ENCODE assay signal across 14 cellular contexts in genomic region chr1:166874464-166874863, GRCh38. TPM values are rescaled to one million over a fixed set of nuclear protein-coding genes. Genes with fewer than 3 reads are reported as not detected.
DNase-seq lines count a peak whose midpoint lies in the region; ATAC-seq and TF ChIP-seq lines count a peak whose summit lies in the region.
"Had no signal": no experiment of that assay in that cellular context is flagged by ENCODE, and none has a peak within 500 bp of the region (broad histone marks: within the 10 kb centered on the region; RNA-seq: fewer than 3 reads in every experiment).

No MANE protein-coding gene starts in this region.

- H2AFZ ChIP-seq in Loucy (ENCODE audit: low read length) = no peak overlapping the region
- no peak overlapping the region for H2AFZ ChIP-seq in neural cell (ENCODE audit: low read depth, low read length)

- H4K20me1 ChIP-seq in Loucy (ENCODE audit: insufficient read depth, low read length, poor library complexity, severe bottlenecking) (peaks cover 41% of the 10 kb centered on the region), neural cell (ENCODE audit: insufficient read depth) (no peaks in the 10 kb centered on the region)

- peaks cover 10% of the 10 kb centered on the region for H3K36me3 Mint-ChIP-seq in activated CD4-positive, alpha-beta T cell treated with anti-CD3 and anti-CD28 coated beads for 36 hours (ENCODE audit: low read depth)
- H3K36me3 Mint-ChIP-seq in activated naive CD8-positive, alpha-beta T cell treated with anti-CD3 and anti-CD28 coated beads, Interleukin-2, amount 50 U/mL, for 24 hours (ENCODE audit: low read depth) = peaks cover 10% of the 10 kb centered on the region

- POLR2A ChIA-PET in activated CD4-positive, alpha-beta T cell treated with anti-CD3 and anti-CD28 coated beads for 36 hours (lab: Charles Lee) = interaction anchor here (0.6 to 1.1 kb wide), 3 partner anchors 30 to 569 kb away, joined by 5 to 12 read pairs (median 6); no protein-coding TSS in a partner anchor

- H3K27me3 Mint-ChIP-seq in activated CD4-positive, alpha-beta T cell treated with anti-CD3 and anti-CD28 coated beads for 36 hours = no peaks in the 10 kb centered on the region
- peaks cover 4% of the 10 kb centered on the region for H3K27me3 Mint-ChIP-seq in activated naive CD8-positive, alpha-beta T cell treated with anti-CD3 and anti-CD28 coated beads, Interleukin-2, amount 50 U/mL, for 24 hours

- no peak for ATAC-seq in activated CD4-positive, alpha-beta T cell treated with anti-CD3 and anti-CD28 coated beads for 36 hours
- ATAC-seq in activated naive CD8-positive, alpha-beta T cell treated with anti-CD3 and anti-CD28 coated beads, Interleukin-2, amount 50 U/mL, for 24 hours = no peak
- ATAC-seq in HG02759 (IDR thresholded peaks at IDR 0.05; ENCODE audit: unreplicated experiment) = no peak
- ATAC-seq: left cardiac atrium had no signal

- no peaks in the 10 kb centered on the region for H3K9me2 ChIP-seq in Loucy (replicated peaks; ENCODE audit: low read depth, low read length)
- no peaks in the 10 kb centered on the region for H3K9me2 ChIP-seq in neural cell (ENCODE audit: insufficient read depth, low read length)

- H3K4me1 ChIP-seq in Loucy (ENCODE audit: insufficient read depth, low read length, poor library complexity, severe bottlenecking) = peaks cover 60% of the 10 kb centered on the region

- no peak for TF ChIP-seq RAD21 in neural cell (conservative IDR thresholded peaks at IDR 0.05)

- no peak overlapping the region for H3K27ac Mint-ChIP-seq in activated CD4-positive, alpha-beta T cell treated with anti-CD3 and anti-CD28 coated beads for 36 hours
- H3K27ac Mint-ChIP-seq in activated naive CD8-positive, alpha-beta T cell treated with anti-CD3 and anti-CD28 coated beads, Interleukin-2, amount 50 U/mL, for 24 hours = no peak overlapping the region

- no peaks in the 10 kb centered on the region for H3K9me3 ChIP-seq in Loucy (ENCODE audit: insufficient read depth, low read depth, low read length)
- no peaks in the 10 kb centered on the region for H3K9me3 ChIP-seq in neural cell (ENCODE audit: low read length)

- peak overlapping the region; percentile 82 for H3K4me3 ChIP-seq in Loucy (ENCODE audit: low read length, poor library complexity, severe bottlenecking)
- peak overlapping the region; percentile 90 for H3K4me3 ChIP-seq in neural cell (ENCODE audit: low read length)

- no peak for DNase-seq in activated CD4-positive, alpha-beta T cell treated with anti-CD3 and anti-CD28 coated beads for 36 hours
- DNase-seq in activated CD4-positive, alpha-beta T cell treated with anti-CD3 and anti-CD28 coated beads, Interleukin-2, amount 50 U/mL, for 1 hour = no peak
- DNase-seq in activated naive CD8-positive, alpha-beta T cell treated with anti-CD3 and anti-CD28 coated beads, Interleukin-2, amount 50 U/mL, for 24 hours = no peak
- no peak for DNase-seq in iPS-NIHi11 (ENCODE audit: low spot score)
- DNase-seq in foreskin melanocyte = no peak
- DNase-seq: activated gamma-delta T cell treated with Interleukin-2 at 50 U/mL for 16 hours; foreskin fibroblast; left cardiac atrium; NCI-H2171; stimulated activated CD4-positive, alpha-beta T cell treated with anti-CD3 and anti-CD28 coated beads, Interleukin-4, amount 100 ng/mL, for 4 hours had no signal

- H3K4me3 Mint-ChIP-seq in activated CD4-positive, alpha-beta T cell treated with anti-CD3 and anti-CD28 coated beads for 36 hours = peak overlapping the region; percentile 92
- peak overlapping the region; percentile 95 for H3K4me3 Mint-ChIP-seq in activated naive CD8-positive, alpha-beta T cell treated with anti-CD3 and anti-CD28 coated beads, Interleukin-2, amount 50 U/mL, for 24 hours

- H3K4me1 Mint-ChIP-seq in activated CD4-positive, alpha-beta T cell treated with anti-CD3 and anti-CD28 coated beads for 36 hours = peaks cover 57% of the 10 kb centered on the region
- H3K4me1 Mint-ChIP-seq in activated naive CD8-positive, alpha-beta T cell treated with anti-CD3 and anti-CD28 coated beads, Interleukin-2, amount 50 U/mL, for 24 hours = peaks cover 67% of the 10 kb centered on the region

- H3K27me3 ChIP-seq in Loucy (ENCODE audit: insufficient read depth, low read length, poor library complexity, severe bottlenecking) = no peaks in the 10 kb centered on the region
- H3K27me3 ChIP-seq in neural cell (ENCODE audit: insufficient read depth, low read depth, low read length) = no peaks in the 10 kb centered on the region

- no peak for TF ChIP-seq CTCF in Loucy (conservative IDR thresholded peaks at IDR 0.05; ENCODE audit: low read length)
- no peak for TF ChIP-seq CTCF in neural cell (IDR thresholded peaks at IDR 0.05; ENCODE audit: poor library complexity, severe bottlenecking)

- no peaks in the 10 kb centered on the region for H3F3A ChIP-seq in Loucy (ENCODE audit: low read depth)
- no peaks in the 10 kb centered on the region for H3F3A ChIP-seq in neural cell (ENCODE audit: insufficient read depth, low read length, poor library complexity, severe bottlenecking)

- intact Hi-C loops in activated CD4-positive, alpha-beta T cell treated with anti-CD3 and anti-CD28 coated beads for 36 hours (cut with DNase I, micrococcal nuclease) = no loop called here

- TF ChIP-seq EP300 in neural cell (conservative IDR thresholded peaks at IDR 0.05; ENCODE audit: poor library complexity, severe bottlenecking) = no peak

- CTCF ChIA-PET in activated CD4-positive, alpha-beta T cell treated with anti-CD3 and anti-CD28 coated beads for 36 hours (lab: Charles Lee) = interaction anchor here (0.6 to 5.7 kb wide), 2 partner anchors 34 to 185 kb away, joined by 4 to 42 read pairs; no protein-coding TSS in a partner anchor

- peaks cover 64% of the 10 kb centered on the region for H3K79me2 ChIP-seq in Loucy (ENCODE audit: insufficient read depth, low read length)
- peaks cover 31% of the 10 kb centered on the region for H3K79me2 ChIP-seq in neural cell (replicated peaks; ENCODE audit: insufficient read depth, low read length)

- H3K36me3 ChIP-seq in Loucy (ENCODE audit: insufficient read depth, low read length) = no peaks in the 10 kb centered on the region
- H3K36me3 ChIP-seq in neural cell (ENCODE audit: insufficient read depth, low read length) = no peaks in the 10 kb centered on the region

- peaks cover 3% of the 10 kb centered on the region for H3K9me3 Mint-ChIP-seq in activated CD4-positive, alpha-beta T cell treated with anti-CD3 and anti-CD28 coated beads for 36 hours (ENCODE audit: low read depth)
- no peaks in the 10 kb centered on the region for H3K9me3 Mint-ChIP-seq in activated naive CD8-positive, alpha-beta T cell treated with anti-CD3 and anti-CD28 coated beads, Interleukin-2, amount 50 U/mL, for 24 hours

- H3K27ac ChIP-seq in neural cell (ENCODE audit: low read length) = no peak overlapping the region
- H3K27ac ChIP-seq: coronary artery had no signal

- H3K4me2 ChIP-seq in Loucy (ENCODE audit: low read depth, low read length, poor library complexity, severe bottlenecking) = peak overlapping the region; percentile 81
- H3K4me2 ChIP-seq in neural cell (ENCODE audit: low read length) = peak overlapping the region; percentile 74

- peak overlapping the region; percentile 83 for H3K9ac ChIP-seq in Loucy (ENCODE audit: low read depth, low read length, poor library complexity, severe bottlenecking)
- H3K9ac ChIP-seq in neural cell (ENCODE audit: low read length) = no peak overlapping the region

TF ChIP-seq in neural cell, 6 proteins besides CTCF, POLR2A, EP300 and RAD21:
- TF ChIP-seq SMC3 (conservative IDR thresholded peaks at IDR 0.05; ENCODE audit: poor library complexity) (no peak), TAF1 (IDR thresholded peaks at IDR 0.05; ENCODE audit: low read depth) (no peak), MXI1 (conservative IDR thresholded peaks at IDR 0.05; ENCODE audit: poor library complexity, severe bottlenecking) (no peak)

RNA-seq across cellular contexts. Expression of gene TADA1, which starts 1.6 kb away (rescaled TPM):
- total RNA-seq in activated CD4-positive, alpha-beta T cell treated with anti-CD3 and anti-CD28 coated beads for 36 hours = 10 to 100 TPM; 16.0 to 19.5 TPM
- 99.6 and 101 TPM in 2 replicates for polyA plus RNA-seq in neural cell
- polyA minus RNA-seq in neural cell = 88.2 and 96.7 TPM in 2 replicates

RNA-seq across cellular contexts. Expression of gene POGK, which starts 35.2 kb away (rescaled TPM):
- total RNA-seq in activated CD4-positive, alpha-beta T cell treated with anti-CD3 and anti-CD28 coated beads for 36 hours = 10 to 100 TPM; 36.2 to 40.6 TPM
- polyA plus RNA-seq in neural cell = 39.3 and 43.6 TPM in 2 replicates
- polyA minus RNA-seq in neural cell = 77.9 and 79.2 TPM in 2 replicates
